In the genomic region with DNA sequence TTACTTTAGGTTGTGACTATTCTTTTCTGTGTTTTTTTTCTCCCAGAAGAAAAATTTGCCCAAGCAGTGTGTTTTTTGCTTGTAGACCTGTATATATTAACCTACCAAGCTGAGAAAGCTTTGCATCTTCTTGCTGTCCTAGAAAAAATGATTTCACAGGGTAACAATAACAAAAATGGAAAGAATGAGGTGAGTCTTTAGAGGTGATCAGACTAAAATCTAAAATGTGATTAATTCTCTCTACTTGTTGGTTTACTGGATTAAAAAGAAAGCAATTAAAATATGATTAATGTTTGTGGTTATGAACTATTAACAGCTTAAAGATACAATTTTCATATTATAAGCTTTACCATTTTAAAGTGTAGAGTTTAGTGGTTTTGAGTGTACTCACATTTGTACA, we compare ENCODE assay signal across 19 cellular contexts. TPM values are rescaled to one million over a fixed set of nuclear protein-coding genes. Genes with fewer than 3 reads are reported as not detected.
DNase-seq lines count a peak whose midpoint lies in the region; ATAC-seq, FAIRE-seq and TF ChIP-seq lines count a peak whose summit lies in the region.
"Had no signal": no experiment of that assay in that cellular context is flagged by ENCODE, and none has a peak within 500 bp of the region (broad histone marks: within the 10 kb centered on the region; RNA-seq: fewer than 3 reads in every experiment).

No MANE protein-coding gene starts in this region.

- intact Hi-C loops in PC-9 (cut with micrococcal nuclease; ENCODE audit: unreplicated experiment) (no loop called here), GM12878 (cut with micrococcal nuclease; ENCODE audit: unreplicated experiment) (no loop called here)

- H3K79me2 ChIP-seq in PC-9 (ENCODE audit: low read depth) (no peaks in the 10 kb centered on the region), GM12878 (ENCODE audit: control insufficient read depth, insufficient read depth, low read length) (no peaks in the 10 kb centered on the region)

- H3K27me3 Mint-ChIP-seq in activated CD8-positive, alpha-beta memory T cell treated with anti-CD3 and anti-CD28 coated beads, Interleukin-2, amount 10 ng/mL, durations not matched to agents 7 days and 5 days: no peaks in the 10 kb centered on the region
- H3K27me3 Mint-ChIP-seq: B cell; CD4-positive, CD25-positive, alpha-beta regulatory T cell had no signal

- no peak for TF ChIP-seq POLR2A in GM12878 (IDR thresholded peaks at IDR 0.05; ENCODE audit: low read depth, low read length)

- RAD21 ChIA-PET in GM12878 (lab: Charles Lee; ENCODE audit: unreplicated experiment): interaction anchor here (0.6 kb wide), 1 partner anchor 25 kb away, joined by 3 read pairs; no protein-coding TSS in a partner anchor

- DNase-seq in activated CD8-positive, alpha-beta memory T cell treated with anti-CD3 and anti-CD28 coated beads, Interleukin-2, amount 10 ng/mL, durations not matched to agents 7 days and 5 days: no peak
- no peak for DNase-seq in activated CD8-positive, alpha-beta memory T cell treated with anti-CD3 and anti-CD28 coated beads for 24 hours
- DNase-seq in PC-9 (no peak), GM12878 (ENCODE audit: low read depth, low spot score) (no peak), amniotic stem cell (lab: John Stamatoyannopoulos, UW) (no peak)
- no peak for DNase-seq in activated T-cell treated with anti-CD3 and anti-CD28 coated beads, Interleukin-2, amount 50 U/mL, for 1 hour
- DNase-seq: Caco-2; CD4-positive, CD25-positive, alpha-beta regulatory T cell; CD8-positive, alpha-beta T cell; DMS153; DND-41; HFFc6 had no signal

- peaks cover 34% of the 10 kb centered on the region for H3K36me3 Mint-ChIP-seq in activated CD8-positive, alpha-beta memory T cell treated with anti-CD3 and anti-CD28 coated beads, Interleukin-2, amount 10 ng/mL, durations not matched to agents 7 days and 5 days

- H3K4me3 Mint-ChIP-seq in activated CD8-positive, alpha-beta memory T cell treated with anti-CD3 and anti-CD28 coated beads, Interleukin-2, amount 10 ng/mL, durations not matched to agents 7 days and 5 days: no peak overlapping the region
- H3K4me3 Mint-ChIP-seq: B cell; CD4-positive, CD25-positive, alpha-beta regulatory T cell; CD8-positive, alpha-beta T cell; GM23338; HFFc6 had no signal

- peaks cover 9% of the 10 kb centered on the region for H3K4me1 Mint-ChIP-seq in activated CD8-positive, alpha-beta memory T cell treated with anti-CD3 and anti-CD28 coated beads, Interleukin-2, amount 10 ng/mL, durations not matched to agents 7 days and 5 days
- H3K4me1 Mint-ChIP-seq: GM23338 had no signal

- H3K9me3 Mint-ChIP-seq in activated CD8-positive, alpha-beta memory T cell treated with anti-CD3 and anti-CD28 coated beads, Interleukin-2, amount 10 ng/mL, durations not matched to agents 7 days and 5 days (ENCODE audit: low read depth): no peaks in the 10 kb centered on the region
- H3K9me3 Mint-ChIP-seq: CD4-positive, CD25-positive, alpha-beta regulatory T cell; CD8-positive, alpha-beta T cell; GM23338; HFFc6 had no signal

- H3K36me3 ChIP-seq in PC-9 (ENCODE audit: low read depth): no peaks in the 10 kb centered on the region; the same call in 1 of the 2 replicates
- peaks cover 4 to 25% of the 10 kb centered on the region in 2 experiments for H3K36me3 ChIP-seq in GM12878 (ENCODE audit: control insufficient read depth in 2 of 2, insufficient read depth in 2 of 2, low read length in 1 of 2)

- CTCF ChIA-PET in activated CD8-positive, alpha-beta memory T cell treated with anti-CD3 and anti-CD28 coated beads, Interleukin-2, amount 10 ng/mL, durations not matched to agents 7 days and 5 days (lab: Charles Lee): no interaction called here
- CTCF ChIA-PET in PC-9 (lab: Charles Lee) (no interaction called here), GM12878 (lab: Yijun Ruan, JAX) (interaction anchor here (1.1 kb wide), 1 partner anchor 420 kb away, joined by 3 read pairs; no protein-coding TSS in a partner anchor)

- no peak for TF ChIP-seq EP300 in GM12878 (IDR thresholded peaks at IDR 0.05; ENCODE audit: borderline replicate concordance in 1 of 2, control insufficient read depth in 1 of 2, low read depth in 2 of 2, low read length in 2 of 2)

- no peak overlapping the region for H3K4me2 ChIP-seq in PC-9
- no peak overlapping the region for H3K4me2 ChIP-seq in GM12878 (ENCODE audit: control insufficient read depth, insufficient read depth)
- H3K4me2 ChIP-seq: BLaER1, GM23338 had no signal

- no peak for ATAC-seq in activated CD8-positive, alpha-beta memory T cell treated with anti-CD3 and anti-CD28 coated beads, Interleukin-2, amount 10 ng/mL, durations not matched to agents 7 days and 5 days
- no peak for ATAC-seq in GM12878
- ATAC-seq: CD8-positive, alpha-beta T cell; GM23338 had no signal

- H4K20me1 ChIP-seq in PC-9 (ENCODE audit: insufficient read depth) (no peaks in the 10 kb centered on the region), GM12878 (ENCODE audit: control insufficient read depth, insufficient read depth) (no peaks in the 10 kb centered on the region)
- H4K20me1 ChIP-seq: BLaER1 had no signal

- H3K27ac Mint-ChIP-seq in activated CD8-positive, alpha-beta memory T cell treated with anti-CD3 and anti-CD28 coated beads, Interleukin-2, amount 10 ng/mL, durations not matched to agents 7 days and 5 days: peak overlapping the region; percentile 29
- H3K27ac Mint-ChIP-seq: B cell; CD8-positive, alpha-beta T cell; GM23338; HFFc6 had no signal

- TF ChIP-seq RAD21 in GM12878 (IDR thresholded peaks at IDR 0.05; ENCODE audit: insufficient read depth, low read depth, low read length): no peak

- POLR2A ChIA-PET in PC-9 (lab: Charles Lee; ENCODE audit: unreplicated experiment): no interaction called here
- POLR2A ChIA-PET in GM12878 (lab: Charles Lee): no interaction called here

- H2AFZ ChIP-seq in PC-9: no peak overlapping the region
- H2AFZ ChIP-seq in GM12878 (ENCODE audit: control insufficient read depth, low read depth, low read length): no peak overlapping the region
- H2AFZ ChIP-seq: GM23338 had no signal

- no peak overlapping the region for H3K9ac ChIP-seq in GM12878 (ENCODE audit: control insufficient read depth, insufficient read depth, low read length)
- H3K9ac ChIP-seq: BLaER1 had no signal

- no peaks in the 10 kb centered on the region for H3K4me1 ChIP-seq in PC-9 (replicated peaks; ENCODE audit: insufficient read depth)
- H3K4me1 ChIP-seq in GM12878 (ENCODE audit: control insufficient read depth, insufficient read depth, low read length): no peaks in the 10 kb centered on the region
- H3K4me1 ChIP-seq: BLaER1 had no signal

- peak; percentile 70 for FAIRE-seq in GM12878 (lab: Jason Lieb, UNC)
- FAIRE-seq: G401.6, GM19239 had no signal

- SMC1A ChIA-PET in GM12878 (lab: Charles Lee; ENCODE audit: uncharacterized antibody, unreplicated experiment): interaction anchor here (1.5 kb wide), 1 partner anchor 8 kb away, joined by 7 read pairs; no protein-coding TSS in a partner anchor

- H3K9me2 ChIP-seq in PC-9 (ENCODE audit: insufficient read depth): no peaks in the 10 kb centered on the region

- BruUV-seq in PC-9 (replicated peaks; lab: Mats Ljungman, UMichigan) (no TSS peak), GM12878 (replicated peaks; lab: Mats Ljungman, UMichigan) (no TSS peak)

- no peak for TF ChIP-seq CTCF in PC-9 (conservative IDR thresholded peaks at IDR 0.05)
- TF ChIP-seq CTCF in GM12878 (IDR thresholded peaks at IDR 0.05 in 2 of 3, conservative IDR thresholded peaks at IDR 0.05 in 1 of 3; ENCODE audit: control insufficient read depth in 2 of 3, extremely low read depth in 1 of 3, insufficient read depth in 1 of 3, low read depth in 3 of 3, low read length in 3 of 3): no peak

- H3K9me3 ChIP-seq in PC-9 (ENCODE audit: insufficient read depth, low read depth) (no peaks in the 10 kb centered on the region), GM12878 (replicated peaks; ENCODE audit: control insufficient read depth, insufficient read depth, low read length) (no peaks in the 10 kb centered on the region)
- H3K9me3 ChIP-seq: BLaER1, Caco-2, HAP-1 had no signal

- H3K27me3 ChIP-seq in PC-9 (ENCODE audit: insufficient read depth, low read depth) (no peaks in the 10 kb centered on the region), GM12878 (replicated peaks in 1 of 2; ENCODE audit: control insufficient read depth in 2 of 2, insufficient read depth in 2 of 2, low read length in 1 of 2) (no peaks in the 10 kb centered on the region)
- H3K27me3 ChIP-seq: BLaER1 had no signal

- no peaks in the 10 kb centered on the region for H3F3A ChIP-seq in PC-9 (ENCODE audit: insufficient read depth, low read depth)

- H3K4me3 ChIP-seq in PC-9 (no peak overlapping the region), GM12878 (no peak overlapping the region)
- H3K4me3 ChIP-seq: BLaER1, GM23338, HAP-1 had no signal

- in situ Hi-C loops in GM12878 (cut with MboI): no loop called here

- 0 out of 2 replicates have a peak overlapping the region, but pooled peaks have one; percentile 19 for H3K27ac ChIP-seq in PC-9
- H3K27ac ChIP-seq in GM12878 (ENCODE audit: control insufficient read depth, insufficient read depth): no peak overlapping the region
- H3K27ac ChIP-seq: BLaER1, C4-2B had no signal

TF ChIP-seq in GM12878, 131 proteins besides CTCF, POLR2A, EP300 and RAD21 (continues in another document):
- TF ChIP-seq HDAC2 (IDR thresholded peaks at IDR 0.05): no peak

RNA-seq across cellular contexts. Expression of gene CNOT10, which starts 28.2 kb away (rescaled TPM):
- total RNA-seq in activated CD8-positive, alpha-beta memory T cell treated with anti-CD3 and anti-CD28 coated beads, Interleukin-2, amount 10 ng/mL, durations not matched to agents 7 days and 5 days: 10 to 100 TPM; 52.8 to 55.4 TPM
- total RNA-seq in PC-9 (2021) (25.5 and 43.7 TPM in 2 replicates), GM12878 (2014; rRNA removed) (42.0 and 45.3 TPM in 2 replicates), GM12878 (2014; rRNA removed; fragmentation: Illumina TruSeq; extraction: Trizol) (41.9 and 42.0 TPM in 2 replicates), GM12878 (2021) (45.7 and 47.5 TPM in 2 replicates)
- 108 and 116 TPM in 2 replicates for total RNA-seq in GM12878 (2013; cell fraction: nucleolus; rRNA removed)
- polyA plus RNA-seq in GM12878 (2011; ENCODE audit: low read depth): 36.5 TPM
- polyA plus RNA-seq in GM12878 (2011; rRNA removed) (46.3 and 67.1 TPM in 2 replicates), GM12878 (2014; fragmentation: Illumina TruSeq; extraction: Trizol) (44.2 and 57.8 TPM in 2 replicates), GM12878 (2014; fragmentation: Nextera tagmentation; extraction: Ambion mirVana) (10 to 100 TPM; 18.2 to 34.6 TPM), GM12878 (2014; rRNA removed) (41.3 and 47.8 TPM in 2 replicates), GM12878 (2016; fragmentation: Nextera tagmentation; extraction: Ambion mirVana) (10 to 100 TPM; 50.0 to 51.9 TPM)
- 40.7 and 44.8 TPM in 2 replicates for polyA plus RNA-seq in GM12878 (2011; cell fraction: cytosol; rRNA removed)
- 25.9 and 37.1 TPM in 2 replicates for polyA plus RNA-seq in GM12878 (2011; cell fraction: nucleus; rRNA removed)
- polyA plus RNA-seq in GM12878 (2012): 20.3 and 22.4 TPM in 2 replicates
- 47.8 and 64.6 TPM in 2 replicates for polyA minus RNA-seq in GM12878 (2011; rRNA and poly(A)+ RNA removed)
- 17.8 and 21.5 TPM in 2 replicates for polyA minus RNA-seq in GM12878 (2011; cell fraction: cytosol; rRNA and poly(A)+ RNA removed)
- 18.4 and 28.2 TPM in 2 replicates for polyA minus RNA-seq in GM12878 (2011; cell fraction: nucleus; rRNA and poly(A)+ RNA removed)
